Comparison of ENCODE assay signal across 30 cellular contexts in genomic region chr5:110268283-110268682, GRCh38.
"Had no signal": no experiment of that assay in that cellular context is flagged by ENCODE, and none has a peak within 500 bp of the region (broad histone marks: within the 10 kb centered on the region; RNA-seq: fewer than 3 reads in every experiment).

No MANE protein-coding gene starts in this region.

- H3K27ac Mint-ChIP-seq: activated CD4-positive, alpha-beta T cell treated with anti-CD3 and anti-CD28 coated beads for 36 hours; activated CD8-positive, alpha-beta memory T cell treated with anti-CD3 and anti-CD28 coated beads, Interleukin-2, amount 10 ng/mL, durations not matched to agents 7 days and 5 days; activated CD8-positive, alpha-beta T cell treated with anti-CD3 and anti-CD28 coated beads, Interleukin-2, amount 10 ng/mL, durations not matched to agents 7 days and 5 days; activated naive CD4-positive, alpha-beta T cell treated with anti-CD3 and anti-CD28 coated beads, Interleukin-2, amount 10 ng/mL, durations not matched to agents 7 days and 5 days; activated naive CD8-positive, alpha-beta T cell treated with anti-CD3 and anti-CD28 coated beads, Interleukin-2, amount 10 ng/mL, durations not matched to agents 7 days and 5 days; dendritic cell treated with granulocyte-macrophage colony-stimulating factor and Interleukin-4, amounts not matched to agents 40 ng/mL and 50 ng/mL, for 4 days; nephron progenitor cell; stimulated activated naive B cell treated with anti-CD40 and anti-IgM and Interleukin-4, amounts not matched to agents 10 μg/mL and 1 μg/mL and 100 μg/mL, for 72 hours; T-cell; T-helper 2 cell treated with Interferon-gamma antibody and Interleukin-4, amounts not matched to agents 5 μg/mL and 100 μg/mL, for 36 hours had no signal

- ATAC-seq: activated CD4-positive, alpha-beta T cell treated with anti-CD3 and anti-CD28 coated beads for 36 hours; activated CD8-positive, alpha-beta memory T cell treated with anti-CD3 and anti-CD28 coated beads, Interleukin-2, amount 10 ng/mL, durations not matched to agents 7 days and 5 days; activated CD8-positive, alpha-beta T cell treated with anti-CD3 and anti-CD28 coated beads, Interleukin-2, amount 10 ng/mL, durations not matched to agents 7 days and 5 days; right cardiac atrium; T-cell had no signal

- H3K27me3 ChIP-seq: brain microvascular endothelial cell, esophagus squamous epithelium, stomach, thyroid gland, upper lobe of left lung had no signal

- FAIRE-seq: astrocyte, endometrium, islet of Langerhans had no signal

- H3K9me3 ChIP-seq: esophagus squamous epithelium, left ventricle myocardium inferior, stomach, thyroid gland, upper lobe of left lung had no signal

- H3K36me3 Mint-ChIP-seq: activated CD8-positive, alpha-beta memory T cell treated with anti-CD3 and anti-CD28 coated beads, Interleukin-2, amount 10 ng/mL, durations not matched to agents 7 days and 5 days; activated naive CD4-positive, alpha-beta T cell treated with anti-CD3 and anti-CD28 coated beads, Interleukin-2, amount 10 ng/mL, durations not matched to agents 7 days and 5 days; activated naive CD8-positive, alpha-beta T cell treated with anti-CD3 and anti-CD28 coated beads, Interleukin-2, amount 10 ng/mL, durations not matched to agents 7 days and 5 days; naive B cell; stimulated activated naive B cell treated with anti-CD40 and anti-IgM and Interleukin-4, amounts not matched to agents 10 μg/mL and 1 μg/mL and 100 μg/mL, for 72 hours; T-cell had no signal

- H3K36me3 ChIP-seq: brain microvascular endothelial cell, esophagus squamous epithelium, left ventricle myocardium inferior, stomach, thyroid gland, upper lobe of left lung had no signal

- H3K4me3 ChIP-seq: esophagus squamous epithelium, left ventricle myocardium inferior, stomach, thyroid gland, upper lobe of left lung had no signal

- H3K27ac ChIP-seq: brain microvascular endothelial cell, epithelial cell of prostate, esophagus squamous epithelium, left ventricle myocardium inferior, stomach, thyroid gland, upper lobe of left lung had no signal

- DNase-seq: activated CD4-positive, alpha-beta T cell treated with anti-CD3 and anti-CD28 coated beads for 36 hours; activated CD4-positive, CD25-positive, alpha-beta regulatory T cell; activated CD8-positive, alpha-beta memory T cell treated with anti-CD3 and anti-CD28 coated beads, Interleukin-2, amount 10 ng/mL, durations not matched to agents 7 days and 5 days; activated CD8-positive, alpha-beta T cell treated with anti-CD3 and anti-CD28 coated beads, Interleukin-2, amount 10 ng/mL, durations not matched to agents 7 days and 5 days; activated effector memory CD4-positive, alpha-beta T cell treated with anti-CD3 and anti-CD28 coated beads, Interleukin-2, amount 50 U/mL, for 16 hours; activated naive CD4-positive, alpha-beta T cell treated with anti-CD3 and anti-CD28 coated beads, Interleukin-2, amount 10 ng/mL, durations not matched to agents 7 days and 5 days; activated naive CD8-positive, alpha-beta T cell treated with anti-CD3 and anti-CD28 coated beads, Interleukin-2, amount 10 ng/mL, durations not matched to agents 7 days and 5 days; amniotic stem cell; brain microvascular endothelial cell; effector CD4-positive, alpha-beta T cell; esophagus squamous epithelium; foreskin melanocyte; left ventricle myocardium inferior; naive B cell; nephron progenitor cell; posterior cingulate gyrus; right cardiac atrium; stimulated activated CD4-positive, alpha-beta T cell treated with anti-CD3 and anti-CD28 coated beads, Interleukin-15, amount 100 ng/mL, for 24 hours; stimulated activated CD4-positive, alpha-beta T cell treated with anti-CD3 and anti-CD28 coated beads, Interleukin-2, amount 100 ng/mL, for 24 hours; stimulated activated naive B cell treated with anti-CD40 and anti-IgM and Interleukin-4, amounts not matched to agents 10 μg/mL and 1 μg/mL and 100 μg/mL, for 72 hours; stomach; T-cell; thyroid gland; upper lobe of left lung had no signal

- H3K27me3 Mint-ChIP-seq: activated CD4-positive, alpha-beta T cell treated with anti-CD3 and anti-CD28 coated beads for 36 hours; activated CD8-positive, alpha-beta memory T cell treated with anti-CD3 and anti-CD28 coated beads, Interleukin-2, amount 10 ng/mL, durations not matched to agents 7 days and 5 days; activated naive CD4-positive, alpha-beta T cell treated with anti-CD3 and anti-CD28 coated beads, Interleukin-2, amount 10 ng/mL, durations not matched to agents 7 days and 5 days; activated naive CD8-positive, alpha-beta T cell treated with anti-CD3 and anti-CD28 coated beads, Interleukin-2, amount 10 ng/mL, durations not matched to agents 7 days and 5 days; dendritic cell treated with granulocyte-macrophage colony-stimulating factor and Interleukin-4, amounts not matched to agents 40 ng/mL and 50 ng/mL, for 4 days; naive B cell; stimulated activated naive B cell treated with anti-CD40 and anti-IgM and Interleukin-4, amounts not matched to agents 10 μg/mL and 1 μg/mL and 100 μg/mL, for 72 hours had no signal

- H3K9me3 Mint-ChIP-seq: activated naive CD4-positive, alpha-beta T cell treated with anti-CD3 and anti-CD28 coated beads, Interleukin-2, amount 10 ng/mL, durations not matched to agents 7 days and 5 days; activated naive CD8-positive, alpha-beta T cell treated with anti-CD3 and anti-CD28 coated beads, Interleukin-2, amount 10 ng/mL, durations not matched to agents 7 days and 5 days; dendritic cell treated with granulocyte-macrophage colony-stimulating factor and Interleukin-4, amounts not matched to agents 40 ng/mL and 50 ng/mL, for 4 days; nephron progenitor cell; T-cell; T-helper 2 cell treated with Interferon-gamma antibody and Interleukin-4, amounts not matched to agents 5 μg/mL and 100 μg/mL, for 36 hours had no signal

- H3K4me1 Mint-ChIP-seq: activated CD8-positive, alpha-beta memory T cell treated with anti-CD3 and anti-CD28 coated beads, Interleukin-2, amount 10 ng/mL, durations not matched to agents 7 days and 5 days; naive B cell; nephron progenitor cell; stimulated activated naive B cell treated with anti-CD40 and anti-IgM and Interleukin-4, amounts not matched to agents 10 μg/mL and 1 μg/mL and 100 μg/mL, for 72 hours had no signal

- H3K4me3 Mint-ChIP-seq: activated CD4-positive, alpha-beta T cell treated with anti-CD3 and anti-CD28 coated beads for 36 hours; activated CD8-positive, alpha-beta memory T cell treated with anti-CD3 and anti-CD28 coated beads, Interleukin-2, amount 10 ng/mL, durations not matched to agents 7 days and 5 days; activated CD8-positive, alpha-beta T cell treated with anti-CD3 and anti-CD28 coated beads, Interleukin-2, amount 10 ng/mL, durations not matched to agents 7 days and 5 days; activated naive CD4-positive, alpha-beta T cell treated with anti-CD3 and anti-CD28 coated beads, Interleukin-2, amount 10 ng/mL, durations not matched to agents 7 days and 5 days; activated naive CD8-positive, alpha-beta T cell treated with anti-CD3 and anti-CD28 coated beads, Interleukin-2, amount 10 ng/mL, durations not matched to agents 7 days and 5 days; dendritic cell treated with granulocyte-macrophage colony-stimulating factor and Interleukin-4, amounts not matched to agents 40 ng/mL and 50 ng/mL, for 4 days; naive B cell; nephron progenitor cell; stimulated activated naive B cell treated with anti-CD40 and anti-IgM and Interleukin-4, amounts not matched to agents 10 μg/mL and 1 μg/mL and 100 μg/mL, for 72 hours; T-cell; T-helper 2 cell treated with Interferon-gamma antibody and Interleukin-4, amounts not matched to agents 5 μg/mL and 100 μg/mL, for 36 hours had no signal

- H3K4me1 ChIP-seq: esophagus squamous epithelium, thyroid gland, upper lobe of left lung had no signal
